Comparison of ENCODE assay signal across 20 cellular contexts in genomic region chr4:179325181-179325580, GRCh38.
"Had no signal": no experiment of that assay in that cellular context is flagged by ENCODE, and none has a peak within 500 bp of the region (broad histone marks: within the 10 kb centered on the region; RNA-seq: fewer than 3 reads in every experiment).

No MANE protein-coding gene starts in this region.

- ATAC-seq: activated T-cell treated with anti-CD3 and anti-CD28 coated beads, Interleukin-2, amount 50 U/mL, for 72 hours; T-helper 17 cell had no signal

- DNase-seq: activated B cell treated with CpG ODN at 0.5 μM for 24 hours; activated CD4-positive, alpha-beta memory T cell treated with anti-CD3 and anti-CD28 coated beads for 36 hours; activated CD4-positive, alpha-beta T cell treated with anti-CD3 and anti-CD28 coated beads for 1 hour; activated CD4-positive, alpha-beta T cell treated with anti-CD3 and anti-CD28 coated beads, Interleukin-2, amount 10 ng/mL, durations not matched to agents 24 days and 14 days; activated gamma-delta T cell treated with Interleukin-2 at 50 U/mL for 16 hours; activated naive CD4-positive, alpha-beta T cell treated with anti-CD3 and anti-CD28 coated beads, Interleukin-2, amount 10 ng/mL, durations not matched to agents 7 days and 5 days; activated naive CD8-positive, alpha-beta T cell treated with anti-CD3 and anti-CD28 coated beads for 36 hours; activated T-cell treated with anti-CD3 and anti-CD28 coated beads, Interleukin-2, amount 50 U/mL, for 72 hours; cortex of kidney; NCI-H1048; NCI-H1417; NCI-H1930; NCI-H2107; NCI-H345; NCI-H510A; NCI-H526 treated with DMSO at 0.1 percent for 48 hours; NCI-H82; SHP77 treated with DMSO at 0.1 percent for 48 hours; T-helper 17 cell; T-helper 9 cell had no signal
